Comparison of ENCODE assay signal across 8 cellular contexts in genomic region chr2:217902281-217903141, GRCh38.
DNase-seq lines count a peak whose midpoint lies in the region; ATAC-seq and TF ChIP-seq lines count a peak whose summit lies in the region.

No MANE protein-coding gene starts in this region.

- H3K9me3 ChIP-seq in T-helper 17 cell (ENCODE audit: control insufficient read depth, low read length, poor library complexity, severe bottlenecking) = no peaks in the 10 kb centered on the region

- H3K27ac ChIP-seq in foreskin keratinocyte = no peak overlapping the region

- no peaks in the 10 kb centered on the region for H3K36me3 Mint-ChIP-seq in T-helper 17 cell (ENCODE audit: low read depth)
- no peaks in the 10 kb centered on the region for H3K36me3 Mint-ChIP-seq in activated T-helper 1 cell treated with anti-CD3 and anti-CD28 coated beads, Interleukin-12 subunit alpha, Interleukin-12 subunit beta, Interleukin-2, Interleukin-4 antibody, amounts not matched to agents 30 ng/mL and 10 ng/mL and 1 ng/mL, durations not matched to agents 14 hours and 24 hours and 36 hours (ENCODE audit: low read depth)

- peak; percentile 46 for ATAC-seq in T-helper 17 cell
- peak; percentile 19 for ATAC-seq in foreskin keratinocyte
- no peak for ATAC-seq in GM19467 (IDR thresholded peaks at IDR 0.05; ENCODE audit: unreplicated experiment)

- intact Hi-C loops in activated T-helper 1 cell treated with anti-CD3 and anti-CD28 coated beads, Interleukin-12 subunit alpha, Interleukin-12 subunit beta, Interleukin-2, Interleukin-4 antibody, amounts not matched to agents 30 ng/mL and 10 ng/mL and 1 ng/mL, durations not matched to agents 14 hours and 24 hours and 36 hours (cut with micrococcal nuclease) = no loop called here

- no peaks in the 10 kb centered on the region for H3K4me1 Mint-ChIP-seq in T-helper 17 cell
- no peaks in the 10 kb centered on the region for H3K4me1 Mint-ChIP-seq in activated T-helper 1 cell treated with anti-CD3 and anti-CD28 coated beads, Interleukin-12 subunit alpha, Interleukin-12 subunit beta, Interleukin-2, Interleukin-4 antibody, amounts not matched to agents 30 ng/mL and 10 ng/mL and 1 ng/mL, durations not matched to agents 14 hours and 24 hours and 36 hours (ENCODE audit: low read depth)

- no peak overlapping the region for H3K4me3 Mint-ChIP-seq in T-helper 17 cell
- H3K4me3 Mint-ChIP-seq in activated T-helper 1 cell treated with anti-CD3 and anti-CD28 coated beads, Interleukin-12 subunit alpha, Interleukin-12 subunit beta, Interleukin-2, Interleukin-4 antibody, amounts not matched to agents 30 ng/mL and 10 ng/mL and 1 ng/mL, durations not matched to agents 14 hours and 24 hours and 36 hours = no peak overlapping the region

- peaks cover 41% of the 10 kb centered on the region for H3K27me3 ChIP-seq in foreskin keratinocyte

- peak; percentile 28 for DNase-seq in Daoy (ENCODE audit: low read depth)
- no peak for DNase-seq in T-helper 17 cell
- peak; percentile 34 to 65 for DNase-seq in foreskin keratinocyte
- DNase-seq in pons (ENCODE audit: low spot score) = peak; percentile 46
- DNase-seq in SHP77 (lab: John Stamatoyannopoulos, UW) = no peak
- no peak for DNase-seq in activated T-helper 1 cell treated with anti-CD3 and anti-CD28 coated beads, Interleukin-12 subunit alpha, Interleukin-12 subunit beta, Interleukin-2, Interleukin-4 antibody, amounts not matched to agents 30 ng/mL and 10 ng/mL and 1 ng/mL, durations not matched to agents 14 hours and 24 hours and 36 hours (ENCODE audit: low spot score)
- no peak for DNase-seq in NCI-H146 (lab: John Stamatoyannopoulos, UW)

- TF ChIP-seq CTCF in foreskin keratinocyte (conservative IDR thresholded peaks at IDR 0.05) = no peak

- no peaks in the 10 kb centered on the region for H3K4me1 ChIP-seq in foreskin keratinocyte

- H3K27ac Mint-ChIP-seq in T-helper 17 cell = no peak overlapping the region
- H3K27ac Mint-ChIP-seq in activated T-helper 1 cell treated with anti-CD3 and anti-CD28 coated beads, Interleukin-12 subunit alpha, Interleukin-12 subunit beta, Interleukin-2, Interleukin-4 antibody, amounts not matched to agents 30 ng/mL and 10 ng/mL and 1 ng/mL, durations not matched to agents 14 hours and 24 hours and 36 hours = no peak overlapping the region

- H3K27me3 Mint-ChIP-seq in T-helper 17 cell = peaks cover 67% of the 10 kb centered on the region
- peaks cover 19% of the 10 kb centered on the region for H3K27me3 Mint-ChIP-seq in activated T-helper 1 cell treated with anti-CD3 and anti-CD28 coated beads, Interleukin-12 subunit alpha, Interleukin-12 subunit beta, Interleukin-2, Interleukin-4 antibody, amounts not matched to agents 30 ng/mL and 10 ng/mL and 1 ng/mL, durations not matched to agents 14 hours and 24 hours and 36 hours (ENCODE audit: insufficient read depth)

- no peaks in the 10 kb centered on the region for H3K9me3 Mint-ChIP-seq in activated T-helper 1 cell treated with anti-CD3 and anti-CD28 coated beads, Interleukin-12 subunit alpha, Interleukin-12 subunit beta, Interleukin-2, Interleukin-4 antibody, amounts not matched to agents 30 ng/mL and 10 ng/mL and 1 ng/mL, durations not matched to agents 14 hours and 24 hours and 36 hours

Comparison
In these comparisons a context has a peak if more than half of its experiments do, and no peak if none do; other contexts are left out.
1. DNase-seq: peak in Daoy (single experiment), foreskin keratinocyte (2 of 2) and pons (single experiment); none in T-helper 17 cell (0 of 3), SHP77 (0 of 2), activated T-helper 1 cell treated with anti-CD3 and anti-CD28 coated beads, Interleukin-12 subunit alpha, Interleukin-12 subunit beta, Interleukin-2, Interleukin-4 antibody, amounts not matched to agents 30 ng/mL and 10 ng/mL and 1 ng/mL, durations not matched to agents 14 hours and 24 hours and 36 hours (single experiment) and NCI-H146 (single experiment).